In the genomic region with DNA sequence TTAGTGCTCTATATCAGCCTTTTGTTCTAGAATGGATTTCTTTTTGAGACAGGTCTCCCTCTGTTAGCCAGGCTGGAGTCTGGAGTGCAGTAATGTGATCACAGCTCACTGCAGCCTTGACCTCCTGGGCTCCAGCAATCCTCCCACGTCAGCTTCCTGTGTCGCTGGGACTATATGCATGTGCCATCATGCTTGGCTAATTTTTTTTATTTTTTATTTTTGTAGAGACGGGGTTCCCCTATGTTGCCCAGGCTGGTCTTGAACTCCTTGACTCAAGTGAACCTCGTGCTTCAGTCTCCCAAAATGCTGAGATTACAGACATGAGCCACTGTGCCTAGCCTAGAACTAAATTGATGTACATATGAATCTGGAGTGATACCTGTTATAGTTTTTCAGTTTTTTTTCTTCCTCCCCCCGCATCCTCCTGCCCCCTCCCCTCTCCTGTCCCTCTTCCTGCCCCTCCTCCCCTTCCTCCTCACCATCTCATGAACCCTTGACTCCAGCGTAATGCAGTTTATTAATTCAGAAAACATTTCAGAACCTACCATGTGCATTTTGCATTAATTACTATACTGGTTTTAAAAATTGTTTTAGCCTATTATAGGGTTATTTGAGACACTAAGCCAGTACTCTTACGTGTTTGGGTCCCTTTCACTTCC, we compare ENCODE assay signal across 10 cellular contexts. TPM values are rescaled to one million over a fixed set of nuclear protein-coding genes. Genes with fewer than 3 reads are reported as not detected.
DNase-seq lines count a peak whose midpoint lies in the region; ATAC-seq, FAIRE-seq and TF ChIP-seq lines count a peak whose summit lies in the region.
"Had no signal": no experiment of that assay in that cellular context is flagged by ENCODE, and none has a peak within 500 bp of the region (broad histone marks: within the 10 kb centered on the region; RNA-seq: fewer than 3 reads in every experiment).

No MANE protein-coding gene starts in this region.

- H3K4me3 ChIP-seq in NB4 (ENCODE audit: low read depth, low read length) (no peak overlapping the region), epithelial cell of esophagus (ENCODE audit: low read length) (no peak overlapping the region), PC-3 (ENCODE audit: low read length) (no peak overlapping the region)
- H3K4me3 ChIP-seq: SJSA1 had no signal

- no peak overlapping the region for H3K27ac ChIP-seq in PC-3 (ENCODE audit: low read length)
- H3K27ac ChIP-seq: SJSA1 had no signal

- H3K79me2 ChIP-seq in PC-3 (ENCODE audit: low read length) = peaks cover 6% of the 10 kb centered on the region; the same call in 1 of the 2 replicates

- TF ChIP-seq POLR2A in GM12891 (IDR thresholded peaks at IDR 0.05; ENCODE audit: low read depth, low read length) = no peak
- no peak for TF ChIP-seq POLR2A in NB4 (IDR thresholded peaks at IDR 0.05; ENCODE audit: extremely low read depth, insufficient read length)

- ATAC-seq in GM21390 (IDR thresholded peaks at IDR 0.05; ENCODE audit: unreplicated experiment) (peak; percentile 28), PC-3 (no peak)

- CTCF ChIA-PET in PC-3 (lab: Charles Lee) = no interaction called here

- peaks cover 25% of the 10 kb centered on the region for H3K4me1 ChIP-seq in PC-3 (ENCODE audit: insufficient read depth, low read length)

- H3K9me3 ChIP-seq in PC-3 (ENCODE audit: low read length) = no peaks in the 10 kb centered on the region
- H3K9me3 ChIP-seq: SJSA1 had no signal

- H3K27me3 ChIP-seq in PC-3 (ENCODE audit: low read length) = no peaks in the 10 kb centered on the region
- H3K27me3 ChIP-seq: SJSA1 had no signal

- POLR2A ChIA-PET in PC-3 (lab: Charles Lee; ENCODE audit: unreplicated experiment) = no interaction called here

- TF ChIP-seq CTCF in NB4 (IDR thresholded peaks at IDR 0.05; ENCODE audit: low read depth, low read length) (no peak), epithelial cell of esophagus (IDR thresholded peaks at IDR 0.05; ENCODE audit: insufficient read depth, low read depth, low read length, missing control alignments) (no peak), PC-3 (conservative IDR thresholded peaks at IDR 0.05; ENCODE audit: low read depth, low read length) (no peak)

- DNase-seq in GM12891 (ENCODE audit: insufficient read length, low spot score) (no peak), NB4 (ENCODE audit: low read depth) (peak; percentile 56), epithelial cell of esophagus (ENCODE audit: low read depth) (peak; percentile 52), ecto neural progenitor cell (ENCODE audit: low spot score) (no peak), PC-3 (no peak), RKO (ENCODE audit: low spot score) (no peak), HuH-7.5 (ENCODE audit: low spot score) (no peak)
- DNase-seq: NCI-H1105 had no signal

- intact Hi-C loops in PC-3 (cut with micrococcal nuclease) = no loop called here

- no peaks in the 10 kb centered on the region for H3K36me3 ChIP-seq in PC-3 (ENCODE audit: low read depth, low read length)
- H3K36me3 ChIP-seq: SJSA1 had no signal

- H3F3A ChIP-seq in PC-3 (ENCODE audit: low read length, unreplicated experiment) = peaks cover 3% of the 10 kb centered on the region

- no peaks in the 10 kb centered on the region for H4K20me1 ChIP-seq in PC-3 (ENCODE audit: low read length)

- H3K4me2 ChIP-seq in PC-3 (ENCODE audit: low read length) = no peak overlapping the region

- no peaks in the 10 kb centered on the region for H3K9me2 ChIP-seq in PC-3 (replicated peaks; ENCODE audit: low read length)

- no peak overlapping the region for H2AFZ ChIP-seq in PC-3 (ENCODE audit: low read length)

- peak; percentile 60 for FAIRE-seq in GM12891 (lab: Jason Lieb, UNC)

- no TSS peak for BruUV-seq in PC-3 (replicated peaks; lab: Mats Ljungman, UMichigan)

- H3K9ac ChIP-seq in PC-3 (ENCODE audit: low read length) = no peak overlapping the region

TF ChIP-seq in GM12891, 5 proteins besides CTCF, POLR2A, EP300 and RAD21:
- TF ChIP-seq SPI1 (IDR thresholded peaks at IDR 0.05; ENCODE audit: low read depth, low read length) = no peak
- TF ChIP-seq PAX5 (IDR thresholded peaks at IDR 0.05; ENCODE audit: insufficient read depth, low read length, severe bottlenecking) = no peak
- no peak for TF ChIP-seq TAF1 (IDR thresholded peaks at IDR 0.05; ENCODE audit: low read depth, low read length)
- TF ChIP-seq POU2F2 (IDR thresholded peaks at IDR 0.05; ENCODE audit: low read depth, low read length) = peak; percentile 91; the same call in 1 of the 2 replicates
- TF ChIP-seq POLR2AphosphoS5 (IDR thresholded peaks at IDR 0.05; ENCODE audit: low read depth, low read length) = no peak

RNA-seq across cellular contexts. Expression of gene TNFAIP8, which starts 37.4 kb away (rescaled TPM):
- polyA plus RNA-seq in GM12891 (2012; ENCODE audit: low read depth, missing spikeins) = 82.8 TPM
- total RNA-seq in PC-3 (2014; rRNA removed) = 11.8 and 20.0 TPM in 2 replicates

Comparison
In these comparisons a context has a peak if more than half of its experiments do, and no peak if none do; other contexts are left out.
1. DNase-seq: peak in NB4 (single experiment) and epithelial cell of esophagus (single experiment); none in GM12891 (single experiment), ecto neural progenitor cell (single experiment), PC-3 (single experiment), RKO (single experiment) and HuH-7.5 (single experiment).